In the genomic region with DNA sequence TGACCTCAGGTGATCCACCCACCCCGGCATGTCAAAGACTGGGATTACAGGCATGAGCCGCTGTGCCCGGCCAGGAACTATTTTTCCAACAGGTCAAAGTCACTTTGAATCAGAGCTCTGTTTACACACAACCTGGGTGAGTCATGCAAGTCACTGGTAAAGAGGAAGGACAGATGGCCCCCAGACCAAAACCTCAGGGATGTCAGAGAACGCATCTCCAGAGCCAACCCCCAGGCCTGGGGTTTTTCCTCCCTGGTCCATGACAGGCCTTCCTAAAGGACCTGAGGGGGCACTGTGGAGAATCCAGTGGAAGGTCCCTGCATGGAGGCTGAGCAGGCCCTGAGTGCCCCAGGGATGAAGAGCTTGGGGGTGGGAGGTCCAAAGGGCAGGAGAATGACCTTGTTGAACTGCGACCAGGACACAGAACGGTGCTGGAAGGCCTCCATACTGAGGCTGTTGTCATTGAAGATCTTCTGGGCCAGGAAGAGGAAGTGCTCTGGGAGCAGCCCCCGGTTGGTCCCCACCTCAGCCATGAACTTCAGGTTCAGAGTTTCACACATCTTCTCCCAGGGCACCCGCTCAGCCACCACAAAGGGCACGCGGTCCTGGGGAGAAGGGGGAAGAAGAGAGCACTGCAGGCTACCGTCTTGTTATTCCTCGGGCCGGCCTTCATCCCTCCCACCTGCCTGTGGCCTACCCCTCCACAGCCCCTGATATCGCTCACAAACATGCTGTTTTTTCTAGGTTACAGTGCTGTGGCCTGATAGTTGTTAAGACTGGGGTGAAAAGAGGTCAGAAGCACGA, we compare ENCODE assay signal across 12 cellular contexts. TPM values are rescaled to one million over a fixed set of nuclear protein-coding genes. Genes with fewer than 3 reads are reported as not detected.
DNase-seq lines count a peak whose midpoint lies in the region; ATAC-seq, FAIRE-seq and TF ChIP-seq lines count a peak whose summit lies in the region.
"Had no signal": no experiment of that assay in that cellular context is flagged by ENCODE, and none has a peak within 500 bp of the region (broad histone marks: within the 10 kb centered on the region; RNA-seq: fewer than 3 reads in every experiment).

No MANE protein-coding gene starts in this region.

- H3K27ac Mint-ChIP-seq in activated CD4-positive, alpha-beta memory T cell treated with anti-CD3 and anti-CD28 coated beads, Interleukin-2, amount 10 ng/mL, durations not matched to agents 7 days and 5 days: peak overlapping the region; percentile 26

- no peaks in the 10 kb centered on the region for H3K9me3 Mint-ChIP-seq in activated CD4-positive, alpha-beta memory T cell treated with anti-CD3 and anti-CD28 coated beads, Interleukin-2, amount 10 ng/mL, durations not matched to agents 7 days and 5 days

- peak overlapping the region; percentile 39 for H3K4me2 ChIP-seq in A549

- H3K9me3 ChIP-seq in A549: no peaks in the 10 kb centered on the region
- no peaks in the 10 kb centered on the region for H3K9me3 ChIP-seq in prostate gland
- no peaks in the 10 kb centered on the region for H3K9me3 ChIP-seq in lower lobe of right lung

- H3K36me3 ChIP-seq in prostate gland (peaks cover 22 to 28% of the 10 kb centered on the region in 2 donors), lower lobe of right lung (peaks cover 100% of the 10 kb centered on the region)

- POLR2A ChIA-PET in A549 (lab: Yijun Ruan, JAX): interaction anchor here (1.0 to 1.7 kb wide), 5 partner anchors 9 to 14 kb away, joined by 4 to 11 read pairs (median 6); a partner anchor contains a TSS
- POLR2A ChIA-PET in activated CD4-positive, alpha-beta memory T cell treated with anti-CD3 and anti-CD28 coated beads, Interleukin-2, amount 10 ng/mL, durations not matched to agents 7 days and 5 days (lab: Charles Lee): interaction anchor here (0.8 to 1.0 kb wide), 2 partner anchors 8 to 10 kb away, joined by 4 to 5 read pairs; no protein-coding TSS in a partner anchor

- no peaks in the 10 kb centered on the region for H3K27me3 Mint-ChIP-seq in activated CD4-positive, alpha-beta memory T cell treated with anti-CD3 and anti-CD28 coated beads, Interleukin-2, amount 10 ng/mL, durations not matched to agents 7 days and 5 days

- H3K4me3 ChIP-seq in A549: no peak overlapping the region
- no peak overlapping the region for H3K4me3 ChIP-seq in prostate gland
- no peak overlapping the region for H3K4me3 ChIP-seq in lower lobe of right lung

- H3K4me1 ChIP-seq in A549 (peaks cover 19% of the 10 kb centered on the region), prostate gland (replicated peaks) (no peaks in the 10 kb centered on the region), lower lobe of right lung (peaks cover under 1% of the 10 kb centered on the region)

- peak; percentile 66 to 74 for DNase-seq in A549 (ENCODE audit: low read depth in 1 of 2, low spot score in 1 of 2)
- peak; percentile 5 for DNase-seq in GM13977 (ENCODE audit: low spot score)
- no peak for DNase-seq in activated CD4-positive, alpha-beta memory T cell treated with anti-CD3 and anti-CD28 coated beads, Interleukin-2, amount 10 ng/mL, durations not matched to agents 7 days and 5 days
- DNase-seq in left colon: peak in 1 of 2 donors; percentile 47
- DNase-seq in prostate gland (ENCODE audit: low spot score): no peak
- DNase-seq in lower lobe of right lung: no peak
- DNase-seq: kidney glomerular epithelial cell; stimulated activated CD4-positive, alpha-beta T cell treated with anti-CD3 and anti-CD28 coated beads, Interleukin-4, amount 100 ng/mL, for 4 hours; SW 1271 had no signal

- H3K27ac ChIP-seq in A549 (peak overlapping the region; percentile 13 to 68; a peak in 4 of 6 replicates), prostate gland (no peak overlapping the region), lower lobe of right lung (no peak overlapping the region)

- H3K4me1 Mint-ChIP-seq in activated CD4-positive, alpha-beta memory T cell treated with anti-CD3 and anti-CD28 coated beads, Interleukin-2, amount 10 ng/mL, durations not matched to agents 7 days and 5 days: peaks cover 21% of the 10 kb centered on the region

- no peak for FAIRE-seq in A549 (lab: Jason Lieb, UNC)

- TF ChIP-seq EP300 in A549 (IDR thresholded peaks at IDR 0.05): no peak

- H3K36me3 Mint-ChIP-seq in activated CD4-positive, alpha-beta memory T cell treated with anti-CD3 and anti-CD28 coated beads, Interleukin-2, amount 10 ng/mL, durations not matched to agents 7 days and 5 days (ENCODE audit: low read depth): peaks cover 55% of the 10 kb centered on the region

- no peak for TF ChIP-seq RAD21 in A549 (conservative IDR thresholded peaks at IDR 0.05 in 1 of 2, IDR thresholded peaks at IDR 0.05 in 1 of 2)

- H3K27me3 ChIP-seq in prostate gland (replicated peaks; ENCODE audit: insufficient read depth) (no peaks in the 10 kb centered on the region), lower lobe of right lung (ENCODE audit: low read depth) (no peaks in the 10 kb centered on the region)

- TF ChIP-seq POLR2A in A549 (IDR thresholded peaks at IDR 0.05; ENCODE audit: low read length) (no peak), prostate gland (IDR thresholded peaks at IDR 0.05) (no peak)

- ATAC-seq in A549 (peak; percentile 58 to 65), left colon (peak; percentile 81), HG03442 (IDR thresholded peaks at IDR 0.05; ENCODE audit: unreplicated experiment) (no peak), GM21619 (IDR thresholded peaks at IDR 0.05; ENCODE audit: unreplicated experiment) (no peak), lower lobe of right lung (no peak)

- intact Hi-C loops in left colon (cut with DNase I, micrococcal nuclease): no loop called here
- intact Hi-C loops in prostate gland (cut with DNase I): no loop called here
- intact Hi-C loops in lower lobe of right lung (cut with DNase I): no loop called here

- 63% methylated on average over 15 of the region's 15 CpGs for WGBS in A549 (ENCODE audit: missing lambda C conversion rate)
- 70% methylated on average over 15 of the region's 15 CpGs for WGBS in prostate gland

- in situ Hi-C loops in GM13977 (cut with MboI; ENCODE audit: low pct_unique_long_range_greater_than_20kb, low sequenced_read_pairs, unreplicated experiment): no loop called here

- no peak for TF ChIP-seq CTCF in A549 (IDR thresholded peaks at IDR 0.05)
- no peak for TF ChIP-seq CTCF in GM13977 (IDR thresholded peaks at IDR 0.05; ENCODE audit: extremely low read depth, insufficient read depth, missing control alignments)
- no peak for TF ChIP-seq CTCF in prostate gland (IDR thresholded peaks at IDR 0.05)
- TF ChIP-seq CTCF in lower lobe of right lung (IDR thresholded peaks at IDR 0.05): no peak

- CTCF ChIA-PET in A549 (lab: Yijun Ruan, JAX): interaction anchor here (0.6 to 18.3 kb wide), 6 partner anchors 6 to 687 kb away, joined by 3 to 440 read pairs (median 12); a partner anchor contains a TSS
- CTCF ChIA-PET in activated CD4-positive, alpha-beta memory T cell treated with anti-CD3 and anti-CD28 coated beads, Interleukin-2, amount 10 ng/mL, durations not matched to agents 7 days and 5 days (lab: Charles Lee): interaction anchor here (2.9 kb wide), 1 partner anchor 10 kb away, joined by 9 read pairs; no protein-coding TSS in a partner anchor

- H3K4me3 Mint-ChIP-seq in activated CD4-positive, alpha-beta memory T cell treated with anti-CD3 and anti-CD28 coated beads, Interleukin-2, amount 10 ng/mL, durations not matched to agents 7 days and 5 days: no peak overlapping the region

RNA-seq across cellular contexts. Expression of a gene that starts 9.1 kb away (rescaled TPM):
- polyA plus RNA-seq in A549 (2011; rRNA removed): 58.8 and 64.6 TPM in 2 replicates
- 47.5 and 61.5 TPM in 2 replicates for polyA plus RNA-seq in A549 (2012; cell fraction: cytosol; rRNA removed)
- 150 and 163 TPM in 2 replicates for polyA plus RNA-seq in A549 (2012; cell fraction: nucleus; rRNA removed)
- 52.9 to 59.0 TPM (median 58.4 TPM) in 3 replicates for polyA plus RNA-seq in A549 (2017; fragmentation: RNase III; extraction: RNeasy Plus Mini Kit Qiagen cat#74134 plus additional on column Dnase treatment)
- polyA minus RNA-seq in A549 (2011; rRNA and poly(A)+ RNA removed): 63.8 and 71.5 TPM in 2 replicates
- total RNA-seq in activated CD4-positive, alpha-beta memory T cell treated with anti-CD3 and anti-CD28 coated beads, Interleukin-2, amount 10 ng/mL, durations not matched to agents 7 days and 5 days: 100 to 1,000 TPM; 127 to 128 TPM
- total RNA-seq in left colon: 100 to 1,000 TPM; 182 to 214 TPM
- 100 to 1,000 TPM; 124 to 237 TPM for total RNA-seq in prostate gland
- total RNA-seq in lower lobe of right lung: 269 TPM

RNA-seq across cellular contexts. Expression of a gene that starts 13.2 kb away (rescaled TPM):
- polyA plus RNA-seq in A549 (2011; rRNA removed) (8.6 and 10.1 TPM in 2 replicates), A549 (2017; fragmentation: RNase III; extraction: RNeasy Plus Mini Kit Qiagen cat#74134 plus additional on column Dnase treatment) (7.0 to 9.8 TPM (median 7.8 TPM) in 3 replicates)
- 10.6 and 15.3 TPM in 2 replicates for polyA plus RNA-seq in A549 (2012; cell fraction: cytosol; rRNA removed)
- polyA plus RNA-seq in A549 (2012; cell fraction: nucleus; rRNA removed): 17.8 and 22.4 TPM in 2 replicates
- 10.3 and 14.3 TPM in 2 replicates for polyA minus RNA-seq in A549 (2011; rRNA and poly(A)+ RNA removed)
- 1 to 10 TPM; 8.7 to 9.6 TPM for total RNA-seq in activated CD4-positive, alpha-beta memory T cell treated with anti-CD3 and anti-CD28 coated beads, Interleukin-2, amount 10 ng/mL, durations not matched to agents 7 days and 5 days
- total RNA-seq in left colon (1 to 10 TPM; 2.3 to 8.9 TPM), prostate gland (10 to 100 TPM; 19.0 to 65.5 TPM), lower lobe of right lung (28.9 TPM)

RNA-seq across cellular contexts. Expression of a gene that starts 23.5 kb away (rescaled TPM):
- polyA plus RNA-seq in A549 (2011; rRNA removed): 24.7 and 28.4 TPM in 2 replicates
- 7.3 and 8.7 TPM in 2 replicates for polyA plus RNA-seq in A549 (2012; cell fraction: cytosol; rRNA removed)
- polyA plus RNA-seq in A549 (2012; cell fraction: nucleus; rRNA removed): 10.8 and 20.7 TPM in 2 replicates
- 11.9 to 13.2 TPM (median 12.7 TPM) in 3 replicates for polyA plus RNA-seq in A549 (2017; fragmentation: RNase III; extraction: RNeasy Plus Mini Kit Qiagen cat#74134 plus additional on column Dnase treatment)
- polyA minus RNA-seq in A549 (2011; rRNA and poly(A)+ RNA removed): 14.0 and 15.9 TPM in 2 replicates
- total RNA-seq in activated CD4-positive, alpha-beta memory T cell treated with anti-CD3 and anti-CD28 coated beads, Interleukin-2, amount 10 ng/mL, durations not matched to agents 7 days and 5 days: 10 to 100 TPM; 51.7 to 59.2 TPM
- total RNA-seq in left colon: 1 to 10 TPM; 4.9 to 5.8 TPM
- total RNA-seq in prostate gland: 10 to 100 TPM; 10.8 to 13.0 TPM
- 19.1 TPM for total RNA-seq in lower lobe of right lung

RNA-seq across cellular contexts. Expression of a gene that starts 26.2 kb away (rescaled TPM):
- 5.6 and 11.5 TPM in 2 replicates for polyA plus RNA-seq in A549 (2011; rRNA removed)
- 7.1 and 9.2 TPM in 2 replicates for polyA plus RNA-seq in A549 (2012; cell fraction: cytosol; rRNA removed)
- 44.5 and 50.9 TPM in 2 replicates for polyA plus RNA-seq in A549 (2012; cell fraction: nucleus; rRNA removed)
- polyA plus RNA-seq in A549 (2017; fragmentation: RNase III; extraction: RNeasy Plus Mini Kit Qiagen cat#74134 plus additional on column Dnase treatment): 8.6 to 9.6 TPM (median 9.4 TPM) in 3 replicates
- polyA minus RNA-seq in A549 (2011; rRNA and poly(A)+ RNA removed): 49.2 and 54.7 TPM in 2 replicates
- under 1 TPM; 0.60 to 0.86 TPM for total RNA-seq in activated CD4-positive, alpha-beta memory T cell treated with anti-CD3 and anti-CD28 coated beads, Interleukin-2, amount 10 ng/mL, durations not matched to agents 7 days and 5 days
- 100 to 1,000 TPM; 117 to 119 TPM for total RNA-seq in left colon
- 100 to 1,000 TPM in 1 of 2 donors, 10 to 100 TPM in 1; 53.5 to 198 TPM for total RNA-seq in prostate gland
- total RNA-seq in lower lobe of right lung: 404 TPM

RNA-seq across cellular contexts. Expression of a gene that starts 45.3 kb away (rescaled TPM):
- polyA plus RNA-seq in A549 (2011; rRNA removed) (not detected in 2 replicates), A549 (2017; fragmentation: RNase III; extraction: RNeasy Plus Mini Kit Qiagen cat#74134 plus additional on column Dnase treatment) (not detected in 3 replicates)
- not detected in 2 replicates for polyA plus RNA-seq in A549 (2012; cell fraction: cytosol; rRNA removed)
- polyA plus RNA-seq in A549 (2012; cell fraction: nucleus; rRNA removed): not detected in 2 replicates
- not detected in 2 replicates for polyA minus RNA-seq in A549 (2011; rRNA and poly(A)+ RNA removed)
- not detected for total RNA-seq in activated CD4-positive, alpha-beta memory T cell treated with anti-CD3 and anti-CD28 coated beads, Interleukin-2, amount 10 ng/mL, durations not matched to agents 7 days and 5 days
- total RNA-seq in left colon (not detected), prostate gland (not detected), lower lobe of right lung (not detected)
- total RNA-seq: LHCN-M2 had no signal

Comparison
In these comparisons a context has a peak if more than half of its experiments do, and no peak if none do; other contexts are left out.
1. ATAC-seq: peak in A549 (2 of 2) and left colon (single experiment); none in HG03442 (single experiment), GM21619 (single experiment) and lower lobe of right lung (0 of 2).
2. DNase-seq: peak in A549 (2 of 2) and GM13977 (single experiment); none in activated CD4-positive, alpha-beta memory T cell treated with anti-CD3 and anti-CD28 coated beads, Interleukin-2, amount 10 ng/mL, durations not matched to agents 7 days and 5 days (single experiment), prostate gland (single experiment) and lower lobe of right lung (single experiment).
3. H3K27ac ChIP-seq: peak in A549 (2 of 2); none in prostate gland (0 of 2) and lower lobe of right lung (single experiment).